ENCODE assay signal across 7 cellular contexts in the genomic region with DNA sequence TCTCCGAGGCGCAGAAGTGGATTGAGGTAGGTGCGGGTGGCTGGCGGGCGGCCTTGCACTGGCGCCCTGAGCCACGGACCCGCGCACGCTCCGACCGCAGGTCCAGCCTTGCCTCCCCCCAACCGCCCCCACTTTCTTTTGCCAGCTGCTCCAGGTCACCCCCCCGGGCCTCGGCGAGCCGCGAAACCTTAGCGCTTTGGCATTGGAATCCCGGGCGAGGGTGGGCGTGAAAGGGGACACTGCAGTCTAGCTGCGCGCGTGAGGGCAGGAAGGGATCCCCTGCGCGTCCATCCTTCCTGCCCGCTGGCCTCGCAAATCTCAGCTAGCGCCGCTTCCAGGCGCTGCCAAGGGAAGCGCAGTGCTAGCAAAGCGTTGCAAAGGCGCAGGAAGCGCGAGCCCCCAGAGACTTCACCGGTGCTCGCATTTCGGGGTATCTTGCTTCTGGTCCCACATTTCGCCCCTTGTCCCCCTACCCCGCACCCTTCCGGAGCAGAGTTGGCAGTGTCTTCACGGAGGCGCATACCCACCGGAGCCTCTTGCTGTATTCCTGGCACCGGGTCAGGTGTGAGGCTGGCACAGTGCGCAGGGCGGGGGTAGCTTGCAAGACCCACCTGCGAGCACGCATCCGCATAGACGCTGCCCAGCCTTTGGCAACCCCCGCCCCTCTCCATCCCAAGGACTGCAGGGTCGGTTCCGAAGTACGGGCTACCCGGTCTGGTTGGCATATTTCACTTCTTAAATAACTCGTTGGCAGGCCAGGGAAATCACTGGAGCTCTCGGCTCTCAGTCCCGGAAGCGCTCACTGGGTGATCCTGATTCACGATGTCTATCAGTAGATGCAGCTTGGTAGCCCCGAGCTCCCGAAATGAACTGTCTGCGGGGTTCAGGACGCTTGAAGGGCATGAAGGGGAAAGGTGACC.
A peak's percentile ranks its signal among the peaks of the same experiment; 100 is the strongest.
DNase-seq lines count a peak whose midpoint lies in the region; ATAC-seq and TF ChIP-seq lines count a peak whose summit lies in the region.

No MANE protein-coding gene starts in this region.

- H4K5ac ChIP-seq in H9 (ENCODE audit: insufficient read length, low read depth, low read length), result no peak overlapping the region

- H3K27me3 ChIP-seq in H9 (ENCODE audit: insufficient read depth, low read length) (peaks cover 48% of the 10 kb centered on the region), uterus (no peaks in the 10 kb centered on the region)

- DNase-seq in H9 (peak; percentile 55), NCI-H748 treated with DMSO at 0.1 percent for 48 hours (lab: John Stamatoyannopoulos, UW) (peak; percentile 30), epithelial cell of proximal tubule (ENCODE audit: low read depth) (no peak), middle frontal gyrus (ENCODE audit: extremely low spot score, low spot score) (peak; percentile 16), uterus (peak in 1 of 2 donors; percentile 20)
- no peak for DNase-seq in stimulated activated CD4-positive, alpha-beta T cell treated with anti-CD3 and anti-CD28 coated beads, Interleukin-4, amount 100 ng/mL, for 1 hour

- H3K79me1 ChIP-seq in H9 (ENCODE audit: insufficient read depth, low read depth, low read length, poor library complexity, severe bottlenecking), result no peaks in the 10 kb centered on the region

- H3K9me3 Mint-ChIP-seq in H9, result no peaks in the 10 kb centered on the region; a peak in 3 of 5 replicates

- no peaks in the 10 kb centered on the region for H3K36me3 Mint-ChIP-seq in H9 (ENCODE audit: insufficient read depth in 1 of 3, low read depth in 3 of 3)

- H3K4me3 Mint-ChIP-seq in H9, result peak overlapping the region; percentile 61 to 81

- no peak overlapping the region for H2BK20ac ChIP-seq in H9 (ENCODE audit: low read depth, low read length, poor library complexity, severe bottlenecking)

- no peak overlapping the region for H2BK120ac ChIP-seq in H9 (ENCODE audit: low read depth, low read length, poor library complexity, severe bottlenecking)

- no peak overlapping the region; a peak in 1 of 7 replicates for H3K27ac Mint-ChIP-seq in H9

- H4K8ac ChIP-seq in H9 (replicated peaks; ENCODE audit: insufficient read length, low read depth, low read length), result no peak overlapping the region

- no peak overlapping the region for H3K56ac ChIP-seq in H9 (ENCODE audit: insufficient read length, low read depth, low read length)

- H3K4me2 ChIP-seq in H9 (ENCODE audit: insufficient read depth, insufficient read length, low read length), result peak overlapping the region; percentile 56

- no peak for ATAC-seq in HG03442 (IDR thresholded peaks at IDR 0.05; ENCODE audit: unreplicated experiment)

- no peak overlapping the region for H3K14ac ChIP-seq in H9 (ENCODE audit: insufficient read depth, low read length)

- no peak overlapping the region for H3K18ac ChIP-seq in H9 (ENCODE audit: insufficient read length, low read depth, low read length)

- intact Hi-C loops in uterus (cut with DNase I; ENCODE audit: low total_unique reads), result no loop called here

- TF ChIP-seq CTCF in H9 (conservative IDR thresholded peaks at IDR 0.05), result no peak
- TF ChIP-seq CTCF in epithelial cell of proximal tubule (conservative IDR thresholded peaks at IDR 0.05; ENCODE audit: low read depth, low read length), result no peak
- no peak for TF ChIP-seq CTCF in uterus (IDR thresholded peaks at IDR 0.05)

- H3K4me3 ChIP-seq in epithelial cell of proximal tubule (ENCODE audit: low read depth, low read length) (peak overlapping the region; percentile 78), uterus (peak overlapping the region; percentile 51 to 54)

- no CpG with 5 or more reads among the region's 67 CpGs for WGBS in H9 (ENCODE audit: extremely low coverage, insufficient read length, low lambda C conversion rate)

- H3K23me2 ChIP-seq in H9 (ENCODE audit: insufficient read length, low read depth, low read length, poor library complexity, severe bottlenecking), result peaks cover 19% of the 10 kb centered on the region

- no peak overlapping the region for H2BK5ac ChIP-seq in H9 (ENCODE audit: insufficient read length, low read length)

- no peak overlapping the region for H4K91ac ChIP-seq in H9 (ENCODE audit: insufficient read length, low read depth, low read length)

- no peaks in the 10 kb centered on the region for H3K36me3 ChIP-seq in uterus

- H3K27ac ChIP-seq in H9 (ENCODE audit: insufficient read length, low read depth, low read length) (no peak overlapping the region), uterus (peak overlapping the region; percentile 24 to 43)

- no peaks in the 10 kb centered on the region for H4K20me1 ChIP-seq in H9 (ENCODE audit: control insufficient read depth, insufficient read depth, insufficient read length)

- H3K9me3 ChIP-seq in H9 (ENCODE audit: control insufficient read depth, low read depth, low read length), result no peaks in the 10 kb centered on the region
- no peaks in the 10 kb centered on the region for H3K9me3 ChIP-seq in uterus

- H3T11ph ChIP-seq in H9 (ENCODE audit: low read length), result no peak overlapping the region

- H3K79me2 ChIP-seq in H9 (ENCODE audit: insufficient read depth, low read length), result no peaks in the 10 kb centered on the region

- H3K4me1 ChIP-seq in H9 (ENCODE audit: insufficient read depth, low read length), result peaks cover 8% of the 10 kb centered on the region
- H3K4me1 ChIP-seq in uterus, result no peaks in the 10 kb centered on the region

- H3K4me1 Mint-ChIP-seq in H9, result peaks cover 49 to 53% of the 10 kb centered on the region in 2 experiments

- no peak overlapping the region for H2BK12ac ChIP-seq in H9 (ENCODE audit: insufficient read length, low read depth, low read length)

- H3K27me3 Mint-ChIP-seq in H9 (ENCODE audit: low read depth), result peaks cover 95% of the 10 kb centered on the region

- no peak overlapping the region for H3K4ac ChIP-seq in H9 (ENCODE audit: low read depth, low read length)

- H3K9ac ChIP-seq in H9 (ENCODE audit: extremely low read depth, insufficient read length, low read length), result no peak overlapping the region

- H3K23ac ChIP-seq in H9 (ENCODE audit: insufficient read length, low read depth, low read length), result no peak overlapping the region

- no peak overlapping the region for H2AFZ ChIP-seq in H9 (ENCODE audit: low read length)

- H2AK5ac ChIP-seq in H9 (ENCODE audit: insufficient read length, low read length), result no peak overlapping the region

- H2BK15ac ChIP-seq in H9 (ENCODE audit: low read depth, low read length), result no peak overlapping the region

- no peak for TF ChIP-seq POLR2A in uterus (IDR thresholded peaks at IDR 0.05)

Comparison
In these comparisons a context has a peak if more than half of its experiments do, and no peak if none do; other contexts are left out.
1. DNase-seq: peak in H9 (single experiment), NCI-H748 treated with DMSO at 0.1 percent for 48 hours (single experiment) and middle frontal gyrus (single experiment); none in epithelial cell of proximal tubule (single experiment) and stimulated activated CD4-positive, alpha-beta T cell treated with anti-CD3 and anti-CD28 coated beads, Interleukin-4, amount 100 ng/mL, for 1 hour (single experiment).